In genomic region chr14:36585100-36585499, GRCh38 we compare ENCODE assay signal across 31 cellular contexts. TPM values are rescaled to one million over a fixed set of nuclear protein-coding genes. Genes with fewer than 3 reads are reported as not detected.
A peak's percentile ranks its signal among the peaks of the same experiment; 100 is the strongest.
DNase-seq lines count a peak whose midpoint lies in the region; ATAC-seq, FAIRE-seq and TF ChIP-seq lines count a peak whose summit lies in the region.
"Had no signal": no experiment of that assay in that cellular context is flagged by ENCODE, and none has a peak within 500 bp of the region (broad histone marks: within the 10 kb centered on the region; RNA-seq: fewer than 3 reads in every experiment).

No MANE protein-coding gene starts in this region.

- no peak overlapping the region for H3K56ac ChIP-seq in H1 (replicated peaks; ENCODE audit: insufficient read length, low read depth, low read length)

- H3K79me2 ChIP-seq in H1 (ENCODE audit: control insufficient read depth in 1 of 2, insufficient read depth in 2 of 2, low read length in 2 of 2), result no peaks in the 10 kb centered on the region

- no peak for TF ChIP-seq RAD21 in H1 (IDR thresholded peaks at IDR 0.05 in 1 of 2, conservative IDR thresholded peaks at IDR 0.05 in 1 of 2; ENCODE audit: low read depth in 2 of 2, low read length in 2 of 2)

- H2BK12ac ChIP-seq in H1 (ENCODE audit: low read depth, low read length), result no peak overlapping the region

- H4K8ac ChIP-seq in H1 (ENCODE audit: extremely low read depth, insufficient read depth, low read length), result no peak overlapping the region

- CTCF ChIA-PET in H1 (lab: Charles Lee; ENCODE audit: partially characterized antibody), result interaction anchor here (0.6 to 27.3 kb wide), 15 partner anchors 16 to 1006 kb away, joined by 3 to 395 read pairs (median 3); partner anchors contain the start of gene NKX2-1

- DNase-seq in NCI-H1105 treated with DMSO at 0.1 percent for 48 hours (lab: John Stamatoyannopoulos, UW), result peak; percentile 36
- peak; percentile 58 for DNase-seq in NCI-H2196 (lab: John Stamatoyannopoulos, UW; ENCODE audit: unreplicated experiment)
- DNase-seq in H1 (ENCODE audit: low read depth in 1 of 2, low spot score in 2 of 2), result no peak
- no peak for DNase-seq in small intestine
- DNase-seq in GM19240 (ENCODE audit: insufficient read length, low spot score), result no peak
- DNase-seq: activated CD4-positive, alpha-beta T cell treated with anti-CD3 and anti-CD28 coated beads, Interleukin-2, amount 50 U/mL, for 1 hour; aorta; foreskin melanocyte; left ventricle myocardium superior; NCI-H2171; NCI-H82; OCI-M1; spleen; stimulated activated CD4-positive, alpha-beta T cell treated with anti-CD3 and anti-CD28 coated beads, Interleukin-2, amount 100 ng/mL, for 48 hours; stimulated activated naive CD4-positive, alpha-beta T cell; testis had no signal

- H3K4me3 ChIP-seq in H1 (ENCODE audit: extremely low read depth in 1 of 4, insufficient read depth in 2 of 4, low read depth in 3 of 4, low read length in 4 of 4) (no peak overlapping the region), small intestine (ENCODE audit: low read depth in 1 of 2, low read length in 2 of 2) (no peak overlapping the region)
- H3K4me3 ChIP-seq: cardiac muscle cell, coronary artery, esophagus muscularis mucosa, spleen, testis had no signal

- H3K9ac ChIP-seq in H1 (replicated peaks in 1 of 4; ENCODE audit: extremely low read depth in 1 of 4, low read depth in 3 of 4, low read length in 3 of 4), result no peak overlapping the region

- 48% methylated on average over 5 of the region's 5 CpGs; no CpG with 5 or more reads in 1 of the 2 experiments for WGBS in H1 (ENCODE audit: extremely low coverage in 1 of 2, insufficient coverage in 1 of 2, insufficient read length in 1 of 2, insufficient replicate concordance in 2 of 2, low coverage in 1 of 2, low lambda C conversion rate in 2 of 2, missing lambda C conversion rate in 1 of 2), 2 experiments
- 16 to 28% (median 25%) methylated on average over 5 of the region's 5 CpGs for WGBS in small intestine, 3 donors

- TF ChIP-seq POLR2A in H1 (IDR thresholded peaks at IDR 0.05; ENCODE audit: control extremely low read depth in 1 of 2, low read depth in 2 of 2, low read length in 2 of 2), result no peak

- no peak overlapping the region for H4K91ac ChIP-seq in H1 (replicated peaks; ENCODE audit: insufficient read length, low read length)

- H3K27me3 ChIP-seq in H1 (replicated peaks in 1 of 4; ENCODE audit: control insufficient read depth in 3 of 4, extremely low read depth in 1 of 4, insufficient read depth in 3 of 4, low read length in 3 of 4) (peaks cover 80 to 100% (median 89%) of the 10 kb centered on the region in 4 experiments), small intestine (ENCODE audit: control insufficient read depth in 2 of 2, insufficient read depth in 2 of 2, low read length in 2 of 2) (peaks cover 27 to 40% of the 10 kb centered on the region in 2 donors)
- H3K27me3 ChIP-seq: testis had no signal

- no peak overlapping the region for H3K23ac ChIP-seq in H1 (ENCODE audit: insufficient read length)

- H2BK120ac ChIP-seq in H1 (replicated peaks; ENCODE audit: low read depth, low read length), result no peak overlapping the region

- ATAC-seq in HG02678 (IDR thresholded peaks at IDR 0.05; ENCODE audit: unreplicated experiment), result no peak
- no peak for ATAC-seq in GM18867 (IDR thresholded peaks at IDR 0.05; ENCODE audit: unreplicated experiment)
- ATAC-seq: activated T-helper 17 cell treated with anti-CD3 and anti-CD28 coated beads, Interleukin-2, amount 50 U/mL, for 72 hours; left ventricle myocardium superior; natural killer cell treated with Interleukin-12 subunit alpha and Interleukin-12 subunit beta and Interleukin-15 and Interleukin-18, amount 100 ng/mL, for 72 hours; Right ventricle myocardium inferior; WTC11 had no signal

- H4K5ac ChIP-seq in H1 (ENCODE audit: insufficient read length, low read depth, low read length), result no peak overlapping the region

- H2AFZ ChIP-seq in H1 (ENCODE audit: low read length), result no peak overlapping the region

- TF ChIP-seq CTCF in H1 (IDR thresholded peaks at IDR 0.05; ENCODE audit: control extremely low read depth in 1 of 3, insufficient read depth in 1 of 3, low read depth in 1 of 3, low read length in 3 of 3), result no peak

- H2BK15ac ChIP-seq in H1 (ENCODE audit: low read length), result 0 out of 2 replicates have a peak overlapping the region, but pooled peaks have one; percentile 18

- H4K20me1 ChIP-seq in H1 (replicated peaks in 1 of 2; ENCODE audit: control insufficient read depth in 1 of 2, insufficient read depth in 2 of 2, low read length in 2 of 2), result peaks cover 14 to 15% of the 10 kb centered on the region in 2 experiments

- peaks cover 0 to 8% (median 0%) of the 10 kb centered on the region in 4 experiments; a peak in 1 of 8 replicates for H3K36me3 ChIP-seq in H1 (ENCODE audit: control insufficient read depth in 2 of 4, insufficient read depth in 4 of 4, low read length in 3 of 4)
- no peaks in the 10 kb centered on the region for H3K36me3 ChIP-seq in small intestine (ENCODE audit: control insufficient read depth in 2 of 2, insufficient read depth in 2 of 2, low read length in 2 of 2)
- H3K36me3 ChIP-seq: cardiac muscle cell, esophagus muscularis mucosa, spleen had no signal

- peaks cover 5% of the 10 kb centered on the region for H3K23me2 ChIP-seq in H1 (ENCODE audit: low read depth, low read length)

- H3K27ac ChIP-seq in H1 (ENCODE audit: low read depth, low read length) (no peak overlapping the region), small intestine (ENCODE audit: low read depth in 1 of 2, low read length in 1 of 2) (no peak overlapping the region)
- H3K27ac ChIP-seq: cardiac muscle cell, coronary artery, esophagus muscularis mucosa, spleen, testis had no signal

- POLR2A ChIA-PET in H1 (lab: Charles Lee; ENCODE audit: partially characterized antibody), result interaction anchor here (2.0 kb wide), 1 partner anchor 70 kb away, joined by 8 read pairs; no protein-coding TSS in a partner anchor

- H3K79me1 ChIP-seq in H1 (ENCODE audit: low read depth, low read length), result no peaks in the 10 kb centered on the region

- no peak overlapping the region for H3K4ac ChIP-seq in H1 (replicated peaks; ENCODE audit: insufficient read length, low read depth, low read length)

- H3K18ac ChIP-seq in H1 (ENCODE audit: extremely low read depth, low read length), result no peak overlapping the region

- no peak overlapping the region for H2BK20ac ChIP-seq in H1 (ENCODE audit: low read length)

- no peaks in the 10 kb centered on the region for H3K9me3 ChIP-seq in H1 (ENCODE audit: insufficient read depth in 2 of 2, low read depth in 1 of 2, low read length in 1 of 2)
- no peaks in the 10 kb centered on the region for H3K9me3 ChIP-seq in small intestine (ENCODE audit: control insufficient read depth, low read depth)
- H3K9me3 ChIP-seq: esophagus muscularis mucosa, spleen, testis had no signal

- H3K4me1 ChIP-seq in H1 (replicated peaks in 1 of 4; ENCODE audit: control insufficient read depth in 3 of 4, insufficient read depth in 4 of 4, low read length in 3 of 4) (peaks cover 0 to 17% (median 8%) of the 10 kb centered on the region in 4 experiments; a peak in 6 of 7 replicates), small intestine (ENCODE audit: control insufficient read depth in 2 of 2, insufficient read depth in 1 of 2, low read depth in 1 of 2, low read length in 1 of 2) (no peaks in the 10 kb centered on the region)

- no peak overlapping the region for H2AK5ac ChIP-seq in H1 (ENCODE audit: low read depth, low read length)

- no peak overlapping the region for H3K4me2 ChIP-seq in H1 (ENCODE audit: insufficient read depth in 1 of 2, low read depth in 2 of 2, low read length in 2 of 2)

- no peak for TF ChIP-seq EP300 in H1 (IDR thresholded peaks at IDR 0.05; ENCODE audit: borderline replicate concordance in 1 of 2, low read depth in 2 of 2, low read length in 2 of 2)

- FAIRE-seq in H1 (lab: Jason Lieb, UNC) (no peak), small intestine (lab: Jason Lieb, UNC) (no peak)
- FAIRE-seq: D721Med, G401.6, GM18507 had no signal

- no peak overlapping the region for H2BK5ac ChIP-seq in H1 (ENCODE audit: low read depth, low read length)

- H3K14ac ChIP-seq in H1 (ENCODE audit: insufficient read length), result no peak overlapping the region

TF ChIP-seq in H1, 55 proteins besides CTCF, POLR2A, EP300 and RAD21:
- peak; percentile 37 for TF ChIP-seq EZH2 (IDR thresholded peaks at IDR 0.05; ENCODE audit: low read depth, low read length, severe bottlenecking)
- TF ChIP-seq JUND (IDR thresholded peaks at IDR 0.05; ENCODE audit: low read length), result no peak
- TF ChIP-seq SUZ12 (IDR thresholded peaks at IDR 0.05; ENCODE audit: low read length), result peak; percentile 46; the same call in 1 of the 2 replicates
- no peak for TF ChIP-seq ATF2 (IDR thresholded peaks at IDR 0.05; ENCODE audit: low read length)
- no peak for TF ChIP-seq SIRT6 (IDR thresholded peaks at IDR 0.05; ENCODE audit: low read length)
- TF ChIP-seq RNF2 (IDR thresholded peaks at IDR 0.05; ENCODE audit: borderline replicate concordance, low read depth, low read length, missing control alignments, poor library complexity, severe bottlenecking), result peak; percentile 90
- no peak for TF ChIP-seq EGR1 (IDR thresholded peaks at IDR 0.05; ENCODE audit: borderline replicate concordance, low read depth, low read length)

RNA-seq across cellular contexts. Expression of gene NKX2-8, which starts 2.7 kb away (rescaled TPM):
- total RNA-seq in H1 (2021; fragmentation: NEBNext Ultra II Directional; extraction: Animal tissue kit (Norgen Biotek cat#: 25700)), result not detected in 2 replicates
- polyA plus RNA-seq in H1 (2011; rRNA removed) (not detected in 2 replicates), small intestine (not detected)
- polyA plus RNA-seq in H1 (2011; cell fraction: cytosol; rRNA removed), result not detected
- not detected for polyA plus RNA-seq in H1 (2011; cell fraction: nucleus; rRNA removed)
- polyA plus RNA-seq in H1 (2012, experiment 1 of 2), result not detected in 4 replicates
- not detected for polyA plus RNA-seq in H1 (2012, experiment 2 of 2)
- polyA plus RNA-seq in H1 (2013, experiment 1 of 2), result 0.12 TPM
- polyA plus RNA-seq in H1 (2013, experiment 2 of 2), result 0.13 TPM
- not detected in 2 replicates for polyA minus RNA-seq in H1 (2011; rRNA and poly(A)+ RNA removed)
- not detected for polyA minus RNA-seq in H1 (2011; cell fraction: cytosol; rRNA and poly(A)+ RNA removed)
- polyA minus RNA-seq in H1 (2011; cell fraction: nucleus; rRNA and poly(A)+ RNA removed), result not detected
- total RNA-seq: activated T-helper 17 cell treated with anti-CD3 and anti-CD28 coated beads, Interleukin-2, amount 50 U/mL, for 72 hours; aorta; esophagus muscularis mucosa; H7; left ventricle myocardium superior; mononuclear cell; natural killer cell treated with Interleukin-12 subunit alpha and Interleukin-12 subunit beta and Interleukin-15 and Interleukin-18, amount 100 ng/mL, for 72 hours; osteocyte; Right ventricle myocardium inferior; spleen; WTC11 had no signal
- polyA plus RNA-seq: aorta, cardiac muscle cell, spleen had no signal

Comparison
In these comparisons a context has a peak if more than half of its experiments do, and no peak if none do; other contexts are left out.
1. DNase-seq: peak in NCI-H1105 treated with DMSO at 0.1 percent for 48 hours (single experiment) and NCI-H2196 (single experiment); none in H1 (0 of 2), small intestine (single experiment) and GM19240 (single experiment).